In genomic region chr1:15449567-15449966, GRCh38 we compare ENCODE assay signal across 27 cellular contexts. TPM values are rescaled to one million over a fixed set of nuclear protein-coding genes. Genes with fewer than 3 reads are reported as not detected.
"Had no signal": no experiment of that assay in that cellular context is flagged by ENCODE, and none has a peak within 500 bp of the region (broad histone marks: within the 10 kb centered on the region; RNA-seq: fewer than 3 reads in every experiment).

No MANE protein-coding gene starts in this region.

- ATAC-seq: Panc1, PC-3 had no signal

- H3K9ac ChIP-seq: SK-N-SH had no signal

- DNase-seq: Karpas-422; KG1; MM.1S; NCI-H1092 treated with DMSO at 0.1 percent for 48 hours; NCI-H1436; NCI-H187; NCI-H2029; NCI-H2081 treated with DMSO at 0.1 percent for 48 hours; NCI-H2171; NCI-H226; NCI-H446; NCI-H510A; NCI-H524 treated with DMSO at 0.1 percent for 48 hours; NCI-H69; NCI-H774; NK-92 treated with Interleukin-12 subunit alpha and Interleukin-12 subunit beta, amount 100 ng/mL, for 24 hours; PC-3; SHP77; SK-N-SH; SW 1271 had no signal

- H3K27ac ChIP-seq: HL-60, RWPE1 had no signal

- FAIRE-seq: HTR-8/SVneo had no signal

- H3K4me2 ChIP-seq: SK-N-SH had no signal

- H3K9me3 ChIP-seq: SK-N-SH had no signal

RNA-seq across cellular contexts. Expression of gene CELA2A, which starts 7.0 kb away (rescaled TPM):
- total RNA-seq: M059J, OCI-LY7, PC-3, SK-MEL-5 had no signal
- polyA plus RNA-seq: SK-N-SH had no signal

RNA-seq across cellular contexts. Expression of gene CTRC, which starts 11.3 kb away (rescaled TPM):
- total RNA-seq: OCI-LY7, SK-MEL-5 had no signal

RNA-seq across cellular contexts. Expression of gene CELA2B, which starts 26.3 kb away (rescaled TPM):
- total RNA-seq: M059J, OCI-LY7, PC-3, SK-MEL-5 had no signal
- polyA plus RNA-seq: SK-N-SH had no signal
